Comparison of ENCODE assay signal across 10 cellular contexts in the genomic region with DNA sequence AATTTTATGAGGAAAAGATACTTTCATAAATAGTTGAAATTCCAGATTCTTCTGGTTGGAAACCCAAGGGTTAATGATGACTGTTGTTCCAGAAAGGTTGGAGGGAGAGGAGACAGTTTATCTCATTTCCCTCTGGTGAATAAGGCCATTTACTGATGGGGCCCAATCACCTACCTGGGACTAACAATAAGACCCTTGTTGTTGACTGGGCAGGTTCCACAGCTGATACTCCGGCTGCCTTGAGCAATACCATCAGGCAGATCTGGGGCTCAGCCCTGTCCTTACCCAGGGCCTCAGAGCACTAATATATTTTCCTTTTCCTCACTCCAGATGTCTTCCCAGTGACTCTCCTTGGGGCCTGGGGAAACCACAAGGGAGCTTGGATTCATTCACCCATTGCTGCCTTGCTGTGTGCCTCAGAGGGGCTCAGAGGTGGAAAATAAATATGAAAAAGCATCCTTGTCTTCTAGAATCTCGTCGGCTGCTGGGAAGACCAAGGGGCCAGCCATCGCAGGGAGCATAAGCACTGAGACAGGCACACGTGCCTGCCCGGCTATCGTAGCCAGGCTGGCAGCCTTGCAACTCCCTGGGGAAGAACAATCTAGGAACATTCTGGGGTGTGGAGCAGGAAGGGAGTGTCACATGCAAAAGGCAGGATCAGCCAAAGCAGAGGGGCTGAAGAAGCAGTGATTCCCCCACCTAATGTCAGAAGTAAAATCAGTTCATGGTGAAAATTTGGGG. TPM values are rescaled to one million over a fixed set of nuclear protein-coding genes. Genes with fewer than 3 reads are reported as not detected.
DNase-seq lines count a peak whose midpoint lies in the region; ATAC-seq and TF ChIP-seq lines count a peak whose summit lies in the region.
"Had no signal": no experiment of that assay in that cellular context is flagged by ENCODE, and none has a peak within 500 bp of the region (broad histone marks: within the 10 kb centered on the region; RNA-seq: fewer than 3 reads in every experiment).

No MANE protein-coding gene starts in this region.

- DNase-seq in HuH-7 (ENCODE audit: low spot score) (peak; percentile 89), left lobe of liver (ENCODE audit: low spot score) (no peak), thyroid gland (no peak), GDM1 (lab: John Stamatoyannopoulos, UW) (no peak)
- DNase-seq in activated CD4-positive, CD25-positive, alpha-beta regulatory T cell treated with anti-CD3 and anti-CD28 coated beads, Interleukin-2, amount 50 U/mL, for 72 hours = no peak
- DNase-seq: activated naive CD4-positive, alpha-beta T cell had no signal

- H3K36me3 ChIP-seq in duodenal mucosa (ENCODE audit: control insufficient read depth in 1 of 2, insufficient read depth in 2 of 2, low read length in 2 of 2) = peaks cover 0 to 35% of the 10 kb centered on the region in 2 donors
- H3K36me3 ChIP-seq in thyroid gland = no peaks in the 10 kb centered on the region

- no peak for TF ChIP-seq CTCF in thyroid gland (IDR thresholded peaks at IDR 0.05)

- H3K27ac ChIP-seq in duodenal mucosa (ENCODE audit: low read depth, low read length) = no peak overlapping the region
- peak overlapping the region in 2 of 3 donors; percentile 22 to 42 for H3K27ac ChIP-seq in thyroid gland

- H3K9me3 ChIP-seq in duodenal mucosa (ENCODE audit: control insufficient read depth in 1 of 2, low read length in 2 of 2) (no peaks in the 10 kb centered on the region), thyroid gland (no peaks in the 10 kb centered on the region)

- no peak for TF ChIP-seq POLR2A in thyroid gland (IDR thresholded peaks at IDR 0.05)

- intact Hi-C loops in thyroid gland (cut with DNase I) = no loop called here

- no peak overlapping the region for H3K4me3 ChIP-seq in duodenal mucosa (ENCODE audit: low read depth in 1 of 2, low read length in 2 of 2)
- no peak overlapping the region for H3K4me3 ChIP-seq in thyroid gland (replicated peaks in 1 of 3)

- peak overlapping the region; percentile 1 to 25 for H3K9ac ChIP-seq in duodenal mucosa (ENCODE audit: low read depth in 1 of 2, low read length in 2 of 2)

- H3K4me1 ChIP-seq in duodenal mucosa (ENCODE audit: control insufficient read depth in 1 of 2, insufficient read depth in 2 of 2, low read length in 2 of 2) = peaks cover 46 to 47% of the 10 kb centered on the region in 2 donors
- H3K4me1 ChIP-seq in thyroid gland = peaks cover 13 to 51% of the 10 kb centered on the region in 2 donors

- WGBS in thyroid gland, 2 donors = 70 to 77% methylated on average over 7 of the region's 7 CpGs

- H3K27me3 ChIP-seq in duodenal mucosa (ENCODE audit: control insufficient read depth in 1 of 2, insufficient read depth in 2 of 2, low read length in 2 of 2) (no peaks in the 10 kb centered on the region), thyroid gland (no peaks in the 10 kb centered on the region)

- ATAC-seq in left lobe of liver = peak; percentile 16
- ATAC-seq in HG02678 (IDR thresholded peaks at IDR 0.05; ENCODE audit: unreplicated experiment) = no peak
- ATAC-seq in GM19463 (IDR thresholded peaks at IDR 0.05; ENCODE audit: unreplicated experiment) = no peak
- ATAC-seq: activated CD4-positive, CD25-positive, alpha-beta regulatory T cell treated with anti-CD3 and anti-CD28 coated beads, Interleukin-2, amount 50 U/mL, for 24 hours had no signal

RNA-seq across cellular contexts. Expression of a gene that starts 54.4 kb away (rescaled TPM):
- 93.3 TPM for total RNA-seq in left lobe of liver
- 100 to 1,000 TPM; 130 to 244 (median 155) TPM for total RNA-seq in thyroid gland
